In genomic region chr7:33831389-33832118, GRCh38 we compare ENCODE assay signal across 15 cellular contexts.
A peak's percentile ranks its signal among the peaks of the same experiment; 100 is the strongest.
DNase-seq lines count a peak whose midpoint lies in the region; ATAC-seq and TF ChIP-seq lines count a peak whose summit lies in the region.
"Had no signal": no experiment of that assay in that cellular context is flagged by ENCODE, and none has a peak within 500 bp of the region (broad histone marks: within the 10 kb centered on the region; RNA-seq: fewer than 3 reads in every experiment).

No MANE protein-coding gene starts in this region.

- H3K4me1 ChIP-seq in SK-N-SH (ENCODE audit: control insufficient read depth in 1 of 2, insufficient read depth in 2 of 2, low read depth in 1 of 2, low read length in 1 of 2) (peaks cover 3 to 5% of the 10 kb centered on the region in 2 experiments; a peak in 2 of 4 replicates), heart left ventricle (no peaks in the 10 kb centered on the region), skeletal muscle tissue (ENCODE audit: control insufficient read depth in 3 of 3, insufficient read depth in 3 of 3, low read length in 3 of 3) (peaks cover 11 to 16% (median 15%) of the 10 kb centered on the region in 3 donors), Caco-2 (no peaks in the 10 kb centered on the region)

- H3K27ac ChIP-seq in SK-N-SH (ENCODE audit: low read depth in 2 of 2, low read length in 1 of 2) (peak overlapping the region in 1 of 2 experiments; percentile 27; a peak in 2 of 4 replicates), heart left ventricle (peak overlapping the region in 1 of 12 donors; percentile 48), skeletal muscle tissue (ENCODE audit: low read depth, low read length) (no peak overlapping the region)
- H3K27ac ChIP-seq: SK-N-MC, thoracic aorta had no signal

- no peaks in the 10 kb centered on the region for H3F3A ChIP-seq in SK-N-SH (replicated peaks; ENCODE audit: insufficient read depth)

- no peaks in the 10 kb centered on the region for H3K4me1 Mint-ChIP-seq in Caco-2 (ENCODE audit: low read depth, unreplicated experiment)

- 0 out of 2 replicates have a peak overlapping the region, but pooled peaks have one; percentile 0 for H3K4me2 ChIP-seq in SK-N-SH

- peak in 3 of 4 donors; percentile 44 to 69 (median 57) for ATAC-seq in heart left ventricle

- 82% methylated on average over 10 of the region's 10 CpGs for WGBS in SK-N-SH (ENCODE audit: low lambda C conversion rate)
- WGBS in heart left ventricle, 4 donors, result 82 to 89% (median 85%) methylated on average over 10 of the region's 10 CpGs

- H3K36me3 Mint-ChIP-seq in Caco-2 (ENCODE audit: insufficient read depth, unreplicated experiment), result no peaks in the 10 kb centered on the region

- intact Hi-C loops in heart left ventricle (cut with DNase I) (no loop called here), Caco-2 (cut with micrococcal nuclease; ENCODE audit: unreplicated experiment) (no loop called here)

- no peaks in the 10 kb centered on the region for H4K20me1 ChIP-seq in SK-N-SH (ENCODE audit: insufficient read depth)

- no peak overlapping the region for H3K27ac Mint-ChIP-seq in Caco-2 (ENCODE audit: unreplicated experiment)

- no peak for TF ChIP-seq POLR2A in heart left ventricle (IDR thresholded peaks at IDR 0.05)

- TF ChIP-seq RAD21 in SK-N-SH (IDR thresholded peaks at IDR 0.05; ENCODE audit: low read length), result no peak

- BruUV-seq in Caco-2 (replicated peaks; lab: Mats Ljungman, UMichigan), result no TSS peak

- H2AFZ ChIP-seq in SK-N-SH (ENCODE audit: low read depth), result no peak overlapping the region

- H3K9ac ChIP-seq in SK-N-SH (no peak overlapping the region), skeletal muscle tissue (ENCODE audit: low read depth in 1 of 3, low read length in 3 of 3) (no peak overlapping the region)

- H3K36me3 ChIP-seq in SK-N-SH (replicated peaks in 1 of 2; ENCODE audit: control insufficient read depth in 1 of 2, insufficient read depth in 2 of 2, low read length in 1 of 2) (no peaks in the 10 kb centered on the region), heart left ventricle (no peaks in the 10 kb centered on the region), skeletal muscle tissue (ENCODE audit: control insufficient read depth in 3 of 3, insufficient read depth in 3 of 3, low read length in 3 of 3) (no peaks in the 10 kb centered on the region), Caco-2 (ENCODE audit: control insufficient read depth, insufficient read depth, low read length) (no peaks in the 10 kb centered on the region)
- H3K36me3 ChIP-seq: thoracic aorta had no signal

- H3K9me3 ChIP-seq in SK-N-SH (no peaks in the 10 kb centered on the region), heart left ventricle (peaks cover 0 to under 1% (median 0%) of the 10 kb centered on the region in 12 donors), skeletal muscle tissue (ENCODE audit: control insufficient read depth in 3 of 3, low read length in 3 of 3) (no peaks in the 10 kb centered on the region), Caco-2 (no peaks in the 10 kb centered on the region)
- H3K9me3 ChIP-seq: thoracic aorta had no signal

- H3K79me2 ChIP-seq in SK-N-SH (ENCODE audit: insufficient read depth), result no peaks in the 10 kb centered on the region

- peaks cover 5% of the 10 kb centered on the region for H3K27me3 Mint-ChIP-seq in Caco-2 (ENCODE audit: insufficient read depth, unreplicated experiment)

- H3K27me3 ChIP-seq in SK-N-SH (ENCODE audit: insufficient read depth) (no peaks in the 10 kb centered on the region), heart left ventricle (no peaks in the 10 kb centered on the region), skeletal muscle tissue (ENCODE audit: control insufficient read depth in 3 of 3, insufficient read depth in 3 of 3, low read length in 3 of 3) (no peaks in the 10 kb centered on the region), Caco-2 (replicated peaks; ENCODE audit: control insufficient read depth, insufficient read depth, low read length) (no peaks in the 10 kb centered on the region)

- POLR2A ChIA-PET in SK-N-SH (lab: Yijun Ruan, JAX) (no interaction called here), Caco-2 (lab: Charles Lee) (no interaction called here)

- DNase-seq in DMS153 (lab: John Stamatoyannopoulos, UW) (peak; percentile 17), DMS153 treated with DMSO at 0.1 percent for 48 hours (lab: John Stamatoyannopoulos, UW; ENCODE audit: unreplicated experiment) (no peak), SK-N-SH (no peak), heart left ventricle (peak in 1 of 5 donors; percentile 29), Caco-2 (no peak), GM10266 (ENCODE audit: extremely low spot score) (no peak)
- DNase-seq in effector CD4-positive, alpha-beta T cell, result no peak
- DNase-seq: 8988T, dermis blood vessel endothelial cell, MV-4-11, NCI-H69 had no signal

- H3K4me3 Mint-ChIP-seq in Caco-2 (ENCODE audit: unreplicated experiment), result no peak overlapping the region
- H3K4me3 Mint-ChIP-seq: neural crest cell had no signal

- H3K9me3 Mint-ChIP-seq in Caco-2 (ENCODE audit: unreplicated experiment), result no peaks in the 10 kb centered on the region

- no peak overlapping the region for H3K4me3 ChIP-seq in SK-N-SH (ENCODE audit: low read depth in 2 of 2, low read length in 1 of 2)
- no peak overlapping the region for H3K4me3 ChIP-seq in heart left ventricle
- H3K4me3 ChIP-seq in skeletal muscle tissue (ENCODE audit: low read length in 3 of 3), result peak overlapping the region; percentile 37 to 45 (median 41)
- no peak overlapping the region for H3K4me3 ChIP-seq in Caco-2 (ENCODE audit: low read depth, low read length)
- H3K4me3 ChIP-seq: SK-N-MC, thoracic aorta had no signal

- TF ChIP-seq CTCF in SK-N-SH (IDR thresholded peaks at IDR 0.05) (no peak), heart left ventricle (IDR thresholded peaks at IDR 0.05) (no peak), Caco-2 (IDR thresholded peaks at IDR 0.05; ENCODE audit: insufficient read depth in 1 of 2, low read depth in 1 of 2, low read length in 1 of 2, severe bottlenecking in 1 of 2, unreplicated experiment in 1 of 2) (no peak), GM10266 (IDR thresholded peaks at IDR 0.05; ENCODE audit: control insufficient read depth, insufficient read depth, low read depth, missing control alignments) (no peak)

- peak in 1 of 2 experiments; percentile 40; a peak in 1 of 4 replicates for TF ChIP-seq EP300 in SK-N-SH (IDR thresholded peaks at IDR 0.05; ENCODE audit: borderline replicate concordance in 1 of 2, low read depth in 1 of 2, low read length in 1 of 2)

- H3K9me2 ChIP-seq in SK-N-SH, result no peaks in the 10 kb centered on the region

- CTCF ChIA-PET in SK-N-SH (lab: Yijun Ruan, JAX) (interaction anchor here (1.0 kb wide), 1 partner anchor 21 kb away, joined by 3 read pairs; no protein-coding TSS in a partner anchor), Caco-2 (lab: Charles Lee) (no interaction called here)

TF ChIP-seq in SK-N-SH, 30 proteins besides CTCF, POLR2A, EP300 and RAD21:
- TF ChIP-seq GABPA (IDR thresholded peaks at IDR 0.05; ENCODE audit: low read depth), result no peak
- TF ChIP-seq TEAD4 (IDR thresholded peaks at IDR 0.05; ENCODE audit: borderline replicate concordance, insufficient read depth), result peak; percentile 54; the same call in 1 of the 2 replicates
- peak; percentile 69 for TF ChIP-seq JUND (IDR thresholded peaks at IDR 0.05)
- TF ChIP-seq, protein P1, sequence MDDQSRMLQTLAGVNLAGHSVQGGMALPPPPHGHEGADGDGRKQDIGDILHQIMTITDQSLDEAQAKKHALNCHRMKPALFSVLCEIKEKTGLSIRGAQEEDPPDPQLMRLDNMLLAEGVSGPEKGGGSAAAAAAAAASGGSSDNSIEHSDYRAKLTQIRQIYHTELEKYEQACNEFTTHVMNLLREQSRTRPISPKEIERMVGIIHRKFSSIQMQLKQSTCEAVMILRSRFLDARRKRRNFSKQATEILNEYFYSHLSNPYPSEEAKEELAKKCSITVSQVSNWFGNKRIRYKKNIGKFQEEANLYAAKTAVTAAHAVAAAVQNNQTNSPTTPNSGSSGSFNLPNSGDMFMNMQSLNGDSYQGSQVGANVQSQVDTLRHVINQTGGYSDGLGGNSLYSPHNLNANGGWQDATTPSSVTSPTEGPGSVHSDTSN (IDR thresholded peaks at IDR 0.05), result peak; percentile 85
- TF ChIP-seq TAF1 (IDR thresholded peaks at IDR 0.05; ENCODE audit: borderline replicate concordance, low read depth, low read length), result no peak
- peak; percentile 33; the same call in 1 of the 2 replicates for TF ChIP-seq POLR2AphosphoS5 (IDR thresholded peaks at IDR 0.05; ENCODE audit: low read depth, low read length)
- TF ChIP-seq NFIC (IDR thresholded peaks at IDR 0.05; ENCODE audit: borderline replicate concordance), result peak; percentile 93
- TF ChIP-seq RCOR1 (IDR thresholded peaks at IDR 0.05; ENCODE audit: low read length), result no peak
- TF ChIP-seq TCF12 (IDR thresholded peaks at IDR 0.05), result peak; percentile 86; the same call in 1 of the 2 replicates
- TF ChIP-seq FOSL2 (IDR thresholded peaks at IDR 0.05; ENCODE audit: borderline replicate concordance, low read depth), result peak; percentile 64; the same call in 1 of the 2 replicates

Comparison
In these comparisons a context has a peak if more than half of its experiments do, and no peak if none do; other contexts are left out.
1. H3K4me3 ChIP-seq: peak in skeletal muscle tissue (3 of 3); none in SK-N-SH (0 of 2), heart left ventricle (0 of 12) and Caco-2 (single experiment).